Comparison of ENCODE assay signal across 1 cellular context in the genomic region with DNA sequence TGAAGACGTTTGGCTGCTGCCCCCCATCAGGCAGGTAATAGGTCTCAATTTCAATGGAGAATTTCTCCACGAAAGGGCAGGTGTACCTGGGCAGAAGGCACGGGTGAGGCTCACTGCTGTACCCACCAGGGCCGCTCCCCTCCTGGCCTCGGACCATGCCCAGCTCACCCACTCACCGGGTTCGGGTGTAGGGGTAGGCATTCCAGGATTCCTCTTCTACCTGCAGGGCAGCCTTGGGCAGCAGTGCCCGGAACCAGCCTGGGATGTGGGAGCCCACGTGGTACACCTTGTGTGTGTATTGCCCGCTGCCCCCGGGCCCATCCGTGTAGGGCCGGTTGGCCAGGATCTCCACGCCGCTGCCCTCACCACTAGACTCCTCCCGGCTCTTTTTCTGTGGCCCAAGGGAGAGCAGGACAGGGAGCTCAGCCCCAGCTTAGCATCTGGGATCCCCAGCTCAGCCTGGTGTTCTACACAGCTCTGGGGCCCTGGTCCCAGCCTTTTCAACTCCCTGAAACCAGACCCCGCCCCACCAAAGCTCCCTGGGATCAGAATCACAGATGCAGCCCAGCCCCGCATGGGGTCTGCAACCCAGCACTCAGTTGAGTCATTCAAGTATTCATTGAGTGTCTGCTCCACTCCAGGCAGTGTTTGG.
TF ChIP-seq lines count a peak whose summit lies in the region.

No MANE protein-coding gene starts in this region.

TF ChIP-seq in GM23338, 12 proteins besides CTCF, POLR2A, EP300 and RAD21:
- TF ChIP-seq EZH2phosphoT487 (IDR thresholded peaks at IDR 0.05; ENCODE audit: unreplicated experiment) (no peak), CREB1 (CRISPR knock-in tag; IDR thresholded peaks at IDR 0.05; ENCODE audit: low read depth) (no peak), NANOG (IDR thresholded peaks at IDR 0.05; ENCODE audit: borderline replicate concordance) (no peak), ZNF462 (CRISPR knock-in tag; IDR thresholded peaks at IDR 0.05) (no peak), EZH2 (IDR thresholded peaks at IDR 0.05; ENCODE audit: low read depth, unreplicated experiment) (no peak), ZNF331 (CRISPR knock-in tag; IDR thresholded peaks at IDR 0.05; ENCODE audit: low read depth) (no peak), ZNF114 (CRISPR knock-in tag; IDR thresholded peaks at IDR 0.05) (no peak), POLR2AphosphoS5 (IDR thresholded peaks at IDR 0.05; ENCODE audit: low read depth) (no peak), STAT1 (IDR thresholded peaks at IDR 0.05; ENCODE audit: unreplicated experiment) (no peak)
